Comparison of ENCODE assay signal across 17 cellular contexts in the genomic region with DNA sequence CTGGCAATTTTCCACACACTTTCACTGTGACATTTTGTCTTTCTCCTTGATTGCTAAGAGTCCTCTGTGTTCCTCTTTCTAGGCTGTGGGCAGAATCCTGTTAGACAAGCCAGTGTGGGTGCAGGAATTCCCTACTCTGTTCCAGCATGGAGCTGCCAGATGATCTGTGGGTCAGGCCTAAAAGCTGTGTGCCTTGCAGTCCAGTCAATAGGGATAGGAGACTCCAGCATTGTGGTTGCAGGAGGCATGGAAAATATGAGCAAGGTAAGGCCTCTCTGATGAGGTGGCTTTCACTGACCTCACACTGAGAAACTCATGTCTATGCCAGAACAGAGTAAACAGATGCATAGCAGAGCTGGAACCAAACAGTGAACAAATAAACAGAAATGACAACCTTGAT. TPM values are rescaled to one million over a fixed set of nuclear protein-coding genes. Genes with fewer than 3 reads are reported as not detected.
A peak's percentile ranks its signal among the peaks of the same experiment; 100 is the strongest.
DNase-seq lines count a peak whose midpoint lies in the region; ATAC-seq and TF ChIP-seq lines count a peak whose summit lies in the region.
"Had no signal": no experiment of that assay in that cellular context is flagged by ENCODE, and none has a peak within 500 bp of the region (broad histone marks: within the 10 kb centered on the region; RNA-seq: fewer than 3 reads in every experiment).

No MANE protein-coding gene starts in this region.

- no peak for TF ChIP-seq POLR2A in erythroblast (IDR thresholded peaks at IDR 0.05; ENCODE audit: low read length)

- peaks cover 18% of the 10 kb centered on the region for H3K4me1 Mint-ChIP-seq in activated naive CD8-positive, alpha-beta T cell treated with anti-CD3 and anti-CD28 coated beads, Interleukin-2, amount 50 U/mL, for 24 hours
- peaks cover 18% of the 10 kb centered on the region for H3K4me1 Mint-ChIP-seq in activated naive CD8-positive, alpha-beta T cell treated with anti-CD3 and anti-CD28 coated beads for 36 hours
- H3K4me1 Mint-ChIP-seq in activated T-helper 1 cell treated with anti-CD3 and anti-CD28 coated beads, Interleukin-12 subunit alpha, Interleukin-12 subunit beta, Interleukin-2, Interleukin-4 antibody, amounts not matched to agents 30 ng/mL and 10 ng/mL and 1 ng/mL, durations not matched to agents 14 hours and 24 hours and 36 hours (ENCODE audit: low read depth): peaks cover 38% of the 10 kb centered on the region

- no peak for TF ChIP-seq RAD21 in liver (IDR thresholded peaks at IDR 0.05)

- intact Hi-C loops in activated T-helper 1 cell treated with anti-CD3 and anti-CD28 coated beads, Interleukin-12 subunit alpha, Interleukin-12 subunit beta, Interleukin-2, Interleukin-4 antibody, amounts not matched to agents 30 ng/mL and 10 ng/mL and 1 ng/mL, durations not matched to agents 14 hours and 24 hours and 36 hours (cut with micrococcal nuclease): no loop called here

- peaks cover 52% of the 10 kb centered on the region for H3K36me3 Mint-ChIP-seq in activated naive CD8-positive, alpha-beta T cell treated with anti-CD3 and anti-CD28 coated beads, Interleukin-2, amount 50 U/mL, for 24 hours (ENCODE audit: low read depth)
- peaks cover 45% of the 10 kb centered on the region for H3K36me3 Mint-ChIP-seq in activated naive CD8-positive, alpha-beta T cell treated with anti-CD3 and anti-CD28 coated beads for 36 hours
- H3K36me3 Mint-ChIP-seq in activated T-helper 1 cell treated with anti-CD3 and anti-CD28 coated beads, Interleukin-12 subunit alpha, Interleukin-12 subunit beta, Interleukin-2, Interleukin-4 antibody, amounts not matched to agents 30 ng/mL and 10 ng/mL and 1 ng/mL, durations not matched to agents 14 hours and 24 hours and 36 hours (ENCODE audit: low read depth): peaks cover 58% of the 10 kb centered on the region

- no peak for ATAC-seq in activated naive CD8-positive, alpha-beta T cell treated with anti-CD3 and anti-CD28 coated beads, Interleukin-2, amount 50 U/mL, for 24 hours
- ATAC-seq: CD8-positive, alpha-beta T cell; Panc1 had no signal

- H3K9me3 Mint-ChIP-seq in activated naive CD8-positive, alpha-beta T cell treated with anti-CD3 and anti-CD28 coated beads, Interleukin-2, amount 50 U/mL, for 24 hours: no peaks in the 10 kb centered on the region
- peaks cover 6% of the 10 kb centered on the region for H3K9me3 Mint-ChIP-seq in activated naive CD8-positive, alpha-beta T cell treated with anti-CD3 and anti-CD28 coated beads for 36 hours
- H3K9me3 Mint-ChIP-seq in activated T-helper 1 cell treated with anti-CD3 and anti-CD28 coated beads, Interleukin-12 subunit alpha, Interleukin-12 subunit beta, Interleukin-2, Interleukin-4 antibody, amounts not matched to agents 30 ng/mL and 10 ng/mL and 1 ng/mL, durations not matched to agents 14 hours and 24 hours and 36 hours: no peaks in the 10 kb centered on the region
- H3K9me3 Mint-ChIP-seq: CD8-positive, alpha-beta T cell had no signal

- peaks cover 14 to 49% (median 41%) of the 10 kb centered on the region in 4 donors for H3K36me3 ChIP-seq in liver (ENCODE audit: control insufficient read depth in 4 of 4, insufficient read depth in 3 of 4, low read depth in 1 of 4, low read length in 3 of 4)

- peak overlapping the region; percentile 1 to 36 for H3K27ac ChIP-seq in liver (ENCODE audit: low read depth in 1 of 2, low read length in 2 of 2)

- no peaks in the 10 kb centered on the region for H3K27me3 ChIP-seq in liver (ENCODE audit: control insufficient read depth in 4 of 4, insufficient read depth in 4 of 4, low read length in 3 of 4)
- H3K27me3 ChIP-seq: BE2C had no signal

- no peak for TF ChIP-seq CTCF in liver (IDR thresholded peaks at IDR 0.05; ENCODE audit: low read depth, low read length, missing input control)

- no peak for DNase-seq in activated naive CD8-positive, alpha-beta T cell treated with anti-CD3 and anti-CD28 coated beads, Interleukin-2, amount 50 U/mL, for 24 hours
- no peak for DNase-seq in activated naive CD8-positive, alpha-beta T cell treated with anti-CD3 and anti-CD28 coated beads for 36 hours
- DNase-seq in activated T-helper 1 cell treated with anti-CD3 and anti-CD28 coated beads, Interleukin-12 subunit alpha, Interleukin-12 subunit beta, Interleukin-2, Interleukin-4 antibody, amounts not matched to agents 30 ng/mL and 10 ng/mL and 1 ng/mL, durations not matched to agents 14 hours and 24 hours and 36 hours (ENCODE audit: low spot score): no peak
- DNase-seq in NCI-H510A treated with DMSO at 0.1 percent for 48 hours (lab: John Stamatoyannopoulos, UW) (no peak), erythroblast (lab: John Stamatoyannopoulos, UW) (no peak), DMS53 treated with DMSO at 0.1 percent for 48 hours (lab: John Stamatoyannopoulos, UW; ENCODE audit: unreplicated experiment) (no peak)
- DNase-seq: ACHN; BE2C; CD8-positive, alpha-beta T cell; H7; Kasumi-1; NCI-H1417; NCI-H1930; NCI-H510A; Right ventricle myocardium superior had no signal

- no peak overlapping the region for H3K9ac ChIP-seq in liver (ENCODE audit: low read depth in 1 of 2, low read length in 2 of 2)

- no peaks in the 10 kb centered on the region for H3K27me3 Mint-ChIP-seq in activated naive CD8-positive, alpha-beta T cell treated with anti-CD3 and anti-CD28 coated beads, Interleukin-2, amount 50 U/mL, for 24 hours
- no peaks in the 10 kb centered on the region for H3K27me3 Mint-ChIP-seq in activated naive CD8-positive, alpha-beta T cell treated with anti-CD3 and anti-CD28 coated beads for 36 hours
- no peaks in the 10 kb centered on the region for H3K27me3 Mint-ChIP-seq in activated T-helper 1 cell treated with anti-CD3 and anti-CD28 coated beads, Interleukin-12 subunit alpha, Interleukin-12 subunit beta, Interleukin-2, Interleukin-4 antibody, amounts not matched to agents 30 ng/mL and 10 ng/mL and 1 ng/mL, durations not matched to agents 14 hours and 24 hours and 36 hours (ENCODE audit: insufficient read depth)

- H3K9me3 ChIP-seq in liver (ENCODE audit: control insufficient read depth in 4 of 4, low read length in 3 of 4): no peaks in the 10 kb centered on the region
- H3K9me3 ChIP-seq: BE2C had no signal

- H3K4me3 Mint-ChIP-seq in activated naive CD8-positive, alpha-beta T cell treated with anti-CD3 and anti-CD28 coated beads, Interleukin-2, amount 50 U/mL, for 24 hours: no peak overlapping the region
- no peak overlapping the region for H3K4me3 Mint-ChIP-seq in activated naive CD8-positive, alpha-beta T cell treated with anti-CD3 and anti-CD28 coated beads for 36 hours
- H3K4me3 Mint-ChIP-seq in activated T-helper 1 cell treated with anti-CD3 and anti-CD28 coated beads, Interleukin-12 subunit alpha, Interleukin-12 subunit beta, Interleukin-2, Interleukin-4 antibody, amounts not matched to agents 30 ng/mL and 10 ng/mL and 1 ng/mL, durations not matched to agents 14 hours and 24 hours and 36 hours: no peak overlapping the region
- H3K4me3 Mint-ChIP-seq: CD8-positive, alpha-beta T cell had no signal

- H3K27ac Mint-ChIP-seq in activated naive CD8-positive, alpha-beta T cell treated with anti-CD3 and anti-CD28 coated beads, Interleukin-2, amount 50 U/mL, for 24 hours: peak overlapping the region; percentile 8
- no peak overlapping the region for H3K27ac Mint-ChIP-seq in activated naive CD8-positive, alpha-beta T cell treated with anti-CD3 and anti-CD28 coated beads for 36 hours
- peak overlapping the region; percentile 65 for H3K27ac Mint-ChIP-seq in activated T-helper 1 cell treated with anti-CD3 and anti-CD28 coated beads, Interleukin-12 subunit alpha, Interleukin-12 subunit beta, Interleukin-2, Interleukin-4 antibody, amounts not matched to agents 30 ng/mL and 10 ng/mL and 1 ng/mL, durations not matched to agents 14 hours and 24 hours and 36 hours
- H3K27ac Mint-ChIP-seq: CD8-positive, alpha-beta T cell had no signal

- no peak overlapping the region for H3K4me3 ChIP-seq in liver (ENCODE audit: low read depth in 1 of 3, low read length in 3 of 3)

- H3K4me1 ChIP-seq in liver (ENCODE audit: control insufficient read depth in 4 of 4, insufficient read depth in 4 of 4, low read length in 3 of 4): peaks cover 0 to 24% (median 14%) of the 10 kb centered on the region in 4 donors
- H3K4me1 ChIP-seq: BE2C had no signal

RNA-seq across cellular contexts. Expression of gene ACAT2, which starts 5.1 kb away (rescaled TPM):
- total RNA-seq in activated naive CD8-positive, alpha-beta T cell treated with anti-CD3 and anti-CD28 coated beads for 36 hours: 10 to 100 TPM; 67.8 to 68.4 TPM
- 83.1 and 84.2 TPM in 2 replicates for total RNA-seq in activated T-helper 1 cell treated with anti-CD3 and anti-CD28 coated beads, Interleukin-12 subunit alpha, Interleukin-12 subunit beta, Interleukin-2, Interleukin-4 antibody, amounts not matched to agents 30 ng/mL and 10 ng/mL and 1 ng/mL, durations not matched to agents 14 hours and 24 hours and 36 hours
- total RNA-seq in liver: 10 to 100 TPM; 89.9 to 98.4 TPM
- polyA plus RNA-seq in liver: 100 to 1,000 TPM in 1 of 2 donors, 10 to 100 TPM in 1; 68.2 to 116 TPM

RNA-seq across cellular contexts. Expression of gene TCP1, which starts 22.5 kb away (rescaled TPM):
- 100 to 1,000 TPM; 627 to 631 TPM for total RNA-seq in activated naive CD8-positive, alpha-beta T cell treated with anti-CD3 and anti-CD28 coated beads for 36 hours
- 454 and 457 TPM in 2 replicates for total RNA-seq in activated T-helper 1 cell treated with anti-CD3 and anti-CD28 coated beads, Interleukin-12 subunit alpha, Interleukin-12 subunit beta, Interleukin-2, Interleukin-4 antibody, amounts not matched to agents 30 ng/mL and 10 ng/mL and 1 ng/mL, durations not matched to agents 14 hours and 24 hours and 36 hours
- 100 to 1,000 TPM; 124 to 155 TPM for total RNA-seq in liver
- 10 to 100 TPM; 59.5 to 64.1 TPM for polyA plus RNA-seq in liver

RNA-seq across cellular contexts. Expression of gene MRPL18, which starts 23.3 kb away (rescaled TPM):
- 100 to 1,000 TPM; 106 to 108 TPM for total RNA-seq in activated naive CD8-positive, alpha-beta T cell treated with anti-CD3 and anti-CD28 coated beads for 36 hours
- total RNA-seq in activated T-helper 1 cell treated with anti-CD3 and anti-CD28 coated beads, Interleukin-12 subunit alpha, Interleukin-12 subunit beta, Interleukin-2, Interleukin-4 antibody, amounts not matched to agents 30 ng/mL and 10 ng/mL and 1 ng/mL, durations not matched to agents 14 hours and 24 hours and 36 hours: 108 and 111 TPM in 2 replicates
- 10 to 100 TPM; 32.5 to 47.9 TPM for total RNA-seq in liver
- polyA plus RNA-seq in liver: 10 to 100 TPM; 36.0 to 61.9 TPM

RNA-seq across cellular contexts. Expression of gene PNLDC1, which starts 33.2 kb away (rescaled TPM):
- under 1 TPM in 1 of 2 experiments, not detected in 1; 0.31 TPM for total RNA-seq in activated naive CD8-positive, alpha-beta T cell treated with anti-CD3 and anti-CD28 coated beads for 36 hours
- total RNA-seq in activated T-helper 1 cell treated with anti-CD3 and anti-CD28 coated beads, Interleukin-12 subunit alpha, Interleukin-12 subunit beta, Interleukin-2, Interleukin-4 antibody, amounts not matched to agents 30 ng/mL and 10 ng/mL and 1 ng/mL, durations not matched to agents 14 hours and 24 hours and 36 hours: 0.56 and 0.78 TPM in 2 replicates
- total RNA-seq in liver: under 1 TPM in 1 of 2 donors, not detected in 1; 0.08 TPM
- polyA plus RNA-seq in liver: 1 to 10 TPM in 1 of 2 donors, under 1 TPM in 1; 0.58 to 3.1 TPM
- total RNA-seq: CD8-positive, alpha-beta T cell; H7; Right ventricle myocardium superior had no signal

RNA-seq across cellular contexts. Expression of gene WTAP, which starts 39.6 kb away (rescaled TPM):
- 100 to 1,000 TPM in 1 of 2 experiments, 10 to 100 TPM in 1; 98.3 to 101 TPM for total RNA-seq in activated naive CD8-positive, alpha-beta T cell treated with anti-CD3 and anti-CD28 coated beads for 36 hours
- total RNA-seq in activated T-helper 1 cell treated with anti-CD3 and anti-CD28 coated beads, Interleukin-12 subunit alpha, Interleukin-12 subunit beta, Interleukin-2, Interleukin-4 antibody, amounts not matched to agents 30 ng/mL and 10 ng/mL and 1 ng/mL, durations not matched to agents 14 hours and 24 hours and 36 hours: 125 and 136 TPM in 2 replicates
- total RNA-seq in liver: 10 to 100 TPM; 34.9 to 43.8 TPM
- 10 to 100 TPM; 21.0 to 38.0 TPM for polyA plus RNA-seq in liver
